11 cellular contexts compared by ENCODE assay signal in genomic region chr16:67800252-67801046, GRCh38. TPM values are rescaled to one million over a fixed set of nuclear protein-coding genes. Genes with fewer than 3 reads are reported as not detected.
DNase-seq lines count a peak whose midpoint lies in the region; ATAC-seq lines count a peak whose summit lies in the region.
"Had no signal": no experiment of that assay in that cellular context is flagged by ENCODE, and none has a peak within 500 bp of the region (broad histone marks: within the 10 kb centered on the region; RNA-seq: fewer than 3 reads in every experiment).

No MANE protein-coding gene starts in this region.

- H3K79me1 ChIP-seq in mesenchymal stem cell (replicated peaks; ENCODE audit: low read length, poor library complexity, severe bottlenecking), result peaks cover 31% of the 10 kb centered on the region

- H3K9ac ChIP-seq in GM23248 (no peak overlapping the region), mesenchymal stem cell (ENCODE audit: low read length) (peak overlapping the region; percentile 58)

- DNase-seq in AG20443 (ENCODE audit: low spot score), result peak; percentile 54
- DNase-seq in GM23248, result peak; percentile 57
- DNase-seq in activated naive CD8-positive, alpha-beta T cell treated with anti-CD3 and anti-CD28 coated beads, Interleukin-2, amount 50 U/mL, for 24 hours, result no peak
- DNase-seq in mesenchymal stem cell, result peak; percentile 6
- no peak for DNase-seq in NCI-H226
- no peak for DNase-seq in NCI-H345 treated with DMSO at 0.1 percent for 48 hours (lab: John Stamatoyannopoulos, UW; ENCODE audit: unreplicated experiment)
- DNase-seq: NCI-H1436 treated with DMSO at 0.1 percent for 48 hours, T-helper 9 cell had no signal

- H3K27me3 ChIP-seq in GM23248 (replicated peaks; ENCODE audit: insufficient read depth) (no peaks in the 10 kb centered on the region), mesenchymal stem cell (ENCODE audit: control insufficient read depth in 1 of 2, insufficient read depth in 1 of 2, low read length in 2 of 2) (no peaks in the 10 kb centered on the region)

- no peaks in the 10 kb centered on the region for H3F3A ChIP-seq in GM23248 (ENCODE audit: insufficient read depth)

- H3K27me3 Mint-ChIP-seq in activated naive CD8-positive, alpha-beta T cell treated with anti-CD3 and anti-CD28 coated beads, Interleukin-2, amount 50 U/mL, for 24 hours, result no peaks in the 10 kb centered on the region

- H3K4me3 ChIP-seq in GM23248 (no peak overlapping the region), mesenchymal stem cell (ENCODE audit: insufficient read depth in 1 of 2, low read depth in 1 of 2, low read length in 2 of 2) (no peak overlapping the region)
- H3K4me3 ChIP-seq: prostate gland had no signal

- peak overlapping the region; percentile 53 for H3K27ac Mint-ChIP-seq in activated naive CD8-positive, alpha-beta T cell treated with anti-CD3 and anti-CD28 coated beads, Interleukin-2, amount 50 U/mL, for 24 hours

- no peak overlapping the region for H2AK5ac ChIP-seq in mesenchymal stem cell (ENCODE audit: low read length, severe bottlenecking)

- H3K23ac ChIP-seq in mesenchymal stem cell (ENCODE audit: low read length in 2 of 2), result peak overlapping the region in 1 of 2 experiments; percentile 31

- no peak overlapping the region for H2BK12ac ChIP-seq in mesenchymal stem cell (ENCODE audit: low read length in 2 of 2)

- no peaks in the 10 kb centered on the region for H3K9me3 Mint-ChIP-seq in activated naive CD8-positive, alpha-beta T cell treated with anti-CD3 and anti-CD28 coated beads, Interleukin-2, amount 50 U/mL, for 24 hours

- in situ Hi-C loops in GM23248 (cut with MboI), result loop anchor here (10.0 kb wide), 1 partner anchor 126 kb away; no protein-coding TSS in a partner anchor

- H2BK120ac ChIP-seq in mesenchymal stem cell (ENCODE audit: low read depth, low read length), result no peak overlapping the region

- H3K27ac ChIP-seq in GM23248 (no peak overlapping the region), mesenchymal stem cell (ENCODE audit: low read length, poor library complexity, severe bottlenecking) (no peak overlapping the region)
- H3K27ac ChIP-seq: prostate gland had no signal

- H2BK15ac ChIP-seq in mesenchymal stem cell (ENCODE audit: low read depth, poor library complexity, severe bottlenecking), result no peak overlapping the region

- H3K36me3 ChIP-seq in GM23248 (ENCODE audit: low read depth) (no peaks in the 10 kb centered on the region), mesenchymal stem cell (ENCODE audit: control insufficient read depth in 1 of 2, insufficient read depth in 2 of 2, low read depth in 1 of 2, low read length in 2 of 2) (peaks cover 30% of the 10 kb centered on the region in 2 experiments)
- H3K36me3 ChIP-seq: prostate gland had no signal

- no peak overlapping the region for H3K18ac ChIP-seq in mesenchymal stem cell (ENCODE audit: low read depth in 1 of 2, low read length in 2 of 2)

- H3K4me1 Mint-ChIP-seq in activated naive CD8-positive, alpha-beta T cell treated with anti-CD3 and anti-CD28 coated beads, Interleukin-2, amount 50 U/mL, for 24 hours, result peaks cover 59% of the 10 kb centered on the region

- peaks cover 12% of the 10 kb centered on the region for H3K4me1 ChIP-seq in GM23248 (ENCODE audit: insufficient read depth)
- peaks cover 5% of the 10 kb centered on the region for H3K4me1 ChIP-seq in mesenchymal stem cell (ENCODE audit: control insufficient read depth, insufficient read depth, low read depth, low read length)

- no peak overlapping the region for H3K4ac ChIP-seq in mesenchymal stem cell (ENCODE audit: low read depth in 1 of 2, low read length in 2 of 2)

- H3K14ac ChIP-seq in mesenchymal stem cell (ENCODE audit: low read length in 2 of 2), result no peak overlapping the region

- H3K9me3 ChIP-seq in GM23248 (ENCODE audit: low read depth) (no peaks in the 10 kb centered on the region), mesenchymal stem cell (ENCODE audit: control insufficient read depth, low read length) (no peaks in the 10 kb centered on the region)
- H3K9me3 ChIP-seq: prostate gland had no signal

- H4K8ac ChIP-seq in mesenchymal stem cell (ENCODE audit: low read length), result peak overlapping the region; percentile 31

- H3K4me2 ChIP-seq in GM23248 (ENCODE audit: unreplicated experiment) (no peak overlapping the region), mesenchymal stem cell (ENCODE audit: low read length, poor library complexity, severe bottlenecking) (no peak overlapping the region)

- no peaks in the 10 kb centered on the region; the same call in 1 of the 2 replicates for H4K20me1 ChIP-seq in GM23248 (ENCODE audit: insufficient read depth)

- peaks cover 84% of the 10 kb centered on the region for H3K79me2 ChIP-seq in GM23248 (ENCODE audit: insufficient read depth)

- H2AFZ ChIP-seq in GM23248 (no peak overlapping the region), mesenchymal stem cell (ENCODE audit: low read depth, low read length) (no peak overlapping the region)

- 62 to 72% methylated on average over 7 of the region's 7 CpGs for WGBS in GM23248 (ENCODE audit: low coverage in 1 of 2, low lambda C conversion rate in 2 of 2, missing lambda C conversion rate in 2 of 2), 2 experiments
- WGBS in mesenchymal stem cell, result 94% methylated on average over 7 of the region's 7 CpGs

- H3K9me2 ChIP-seq in GM23248 (ENCODE audit: insufficient read depth), result no peaks in the 10 kb centered on the region

- no peak overlapping the region for H3K4me3 Mint-ChIP-seq in activated naive CD8-positive, alpha-beta T cell treated with anti-CD3 and anti-CD28 coated beads, Interleukin-2, amount 50 U/mL, for 24 hours

- peak overlapping the region; percentile 47 for H4K91ac ChIP-seq in mesenchymal stem cell (ENCODE audit: low read length)

- peaks cover 56% of the 10 kb centered on the region for H3K36me3 Mint-ChIP-seq in activated naive CD8-positive, alpha-beta T cell treated with anti-CD3 and anti-CD28 coated beads, Interleukin-2, amount 50 U/mL, for 24 hours (ENCODE audit: low read depth)

- no peak for ATAC-seq in activated naive CD8-positive, alpha-beta T cell treated with anti-CD3 and anti-CD28 coated beads, Interleukin-2, amount 50 U/mL, for 24 hours
- ATAC-seq in HG03565 (IDR thresholded peaks at IDR 0.05; ENCODE audit: unreplicated experiment) (no peak), GM18502 (IDR thresholded peaks at IDR 0.05; ENCODE audit: poor library complexity, unreplicated experiment) (no peak)

- H2BK5ac ChIP-seq in mesenchymal stem cell (ENCODE audit: low read depth, low read length, poor library complexity, severe bottlenecking), result no peak overlapping the region

RNA-seq across cellular contexts. Expression of gene RANBP10, which starts 5.9 kb away (rescaled TPM):
- total RNA-seq in GM23248 (2014; rRNA removed; shearing (Covaris generic)), result 2.4 and 3.3 TPM in 2 replicates
- polyA plus RNA-seq in GM23248 (2016; fragmentation: Nextera tagmentation; extraction: Ambion mirVana), result 5.8 and 6.1 TPM in 2 replicates
- 7.7 TPM for polyA plus RNA-seq in mesenchymal stem cell (2013, experiment 1 of 2)
- polyA plus RNA-seq in mesenchymal stem cell (2013, experiment 2 of 2), result 7.9 TPM

RNA-seq across cellular contexts. Expression of gene TSNAXIP1, which starts 6.2 kb away (rescaled TPM):
- 0.65 and 2.4 TPM in 2 replicates for total RNA-seq in GM23248 (2014; rRNA removed; shearing (Covaris generic))
- polyA plus RNA-seq in GM23248 (2016; fragmentation: Nextera tagmentation; extraction: Ambion mirVana), result 0.79 and 1.2 TPM in 2 replicates
- polyA plus RNA-seq in mesenchymal stem cell (2013, experiment 1 of 2), result 0.55 TPM
- polyA plus RNA-seq in mesenchymal stem cell (2013, experiment 2 of 2), result 0.44 TPM

RNA-seq across cellular contexts. Expression of gene THAP11, which starts 41.7 kb away (rescaled TPM):
- 27.9 and 37.9 TPM in 2 replicates for total RNA-seq in GM23248 (2014; rRNA removed; shearing (Covaris generic))
- polyA plus RNA-seq in GM23248 (2016; fragmentation: Nextera tagmentation; extraction: Ambion mirVana), result 23.4 and 23.6 TPM in 2 replicates
- polyA plus RNA-seq in mesenchymal stem cell (2013, experiment 1 of 2), result 18.6 TPM
- polyA plus RNA-seq in mesenchymal stem cell (2013, experiment 2 of 2), result 17.6 TPM

RNA-seq across cellular contexts. Expression of gene NUTF2, which starts 46.3 kb away (rescaled TPM):
- total RNA-seq in GM23248 (2014; rRNA removed; shearing (Covaris generic)), result 52.9 and 119 TPM in 2 replicates
- 268 and 280 TPM in 2 replicates for polyA plus RNA-seq in GM23248 (2016; fragmentation: Nextera tagmentation; extraction: Ambion mirVana)
- 230 TPM for polyA plus RNA-seq in mesenchymal stem cell (2013, experiment 1 of 2)
- polyA plus RNA-seq in mesenchymal stem cell (2013, experiment 2 of 2), result 226 TPM

RNA-seq across cellular contexts. Expression of gene CENPT, which starts 47.0 kb away (rescaled TPM):
- total RNA-seq in GM23248 (2014; rRNA removed; shearing (Covaris generic)), result 53.4 and 59.4 TPM in 2 replicates
- polyA plus RNA-seq in GM23248 (2016; fragmentation: Nextera tagmentation; extraction: Ambion mirVana), result 54.0 and 63.1 TPM in 2 replicates
- 25.8 TPM for polyA plus RNA-seq in mesenchymal stem cell (2013, experiment 1 of 2)
- polyA plus RNA-seq in mesenchymal stem cell (2013, experiment 2 of 2), result 23.6 TPM

Comparison
In these comparisons a context has a peak if more than half of its experiments do, and no peak if none do; other contexts are left out.
1. DNase-seq: peak in AG20443 (single experiment), GM23248 (single experiment) and mesenchymal stem cell (single experiment); none in activated naive CD8-positive, alpha-beta T cell treated with anti-CD3 and anti-CD28 coated beads, Interleukin-2, amount 50 U/mL, for 24 hours (single experiment), NCI-H226 (single experiment) and NCI-H345 treated with DMSO at 0.1 percent for 48 hours (single experiment).